1 cellular context compared by ENCODE assay signal in genomic region chr19:29795882-29796523, GRCh38.
TF ChIP-seq lines count a peak whose summit lies in the region.

No MANE protein-coding gene starts in this region.

TF ChIP-seq in GM23338, 12 proteins besides CTCF, POLR2A, EP300 and RAD21 (continued from another document):
- TF ChIP-seq ZNF462 (CRISPR knock-in tag; IDR thresholded peaks at IDR 0.05): no peak
TF ChIP-seq in GM23338: peak in this region for 0.
